8 cellular contexts compared by ENCODE assay signal in genomic region chr10:114879541-114880158, GRCh38. TPM values are rescaled to one million over a fixed set of nuclear protein-coding genes. Genes with fewer than 3 reads are reported as not detected.
A peak's percentile ranks its signal among the peaks of the same experiment; 100 is the strongest.
DNase-seq lines count a peak whose midpoint lies in the region; ATAC-seq and TF ChIP-seq lines count a peak whose summit lies in the region.

No MANE protein-coding gene starts in this region.

- CTCF ChIA-PET in PC-9 (lab: Charles Lee): no interaction called here

- DNase-seq in AG09309 (ENCODE audit: low read depth) (no peak), PC-9 (no peak), amniotic epithelial cell (ENCODE audit: low read depth) (peak; percentile 33), lung (ENCODE audit: low spot score) (no peak), midbrain (lab: John Stamatoyannopoulos, UW) (no peak), NCI-H1436 (lab: John Stamatoyannopoulos, UW) (no peak)

- H3K27ac ChIP-seq in PC-9: no peak overlapping the region
- H3K27ac ChIP-seq in lung (ENCODE audit: low read depth in 1 of 2, low read length in 1 of 2): no peak overlapping the region

- H3F3A ChIP-seq in PC-9 (ENCODE audit: insufficient read depth, low read depth): no peaks in the 10 kb centered on the region

- H3K4me3 ChIP-seq in AG09309 (ENCODE audit: control insufficient read depth, low read depth, low read length) (no peak overlapping the region), PC-9 (no peak overlapping the region), lung (no peak overlapping the region)

- intact Hi-C loops in PC-9 (cut with micrococcal nuclease; ENCODE audit: unreplicated experiment): loop anchor here (5.0 to 10.0 kb wide), 2 partner anchors 327 to 695 kb away; no protein-coding TSS in a partner anchor

- no TSS peak for BruUV-seq in PC-9 (replicated peaks; lab: Mats Ljungman, UMichigan)

- H3K9me2 ChIP-seq in PC-9 (ENCODE audit: insufficient read depth): no peaks in the 10 kb centered on the region

- TF ChIP-seq CTCF in AG09309 (IDR thresholded peaks at IDR 0.05; ENCODE audit: control insufficient read depth, insufficient read depth, low read depth, low read length, missing control alignments): peak; percentile 71
- peak; percentile 53 for TF ChIP-seq CTCF in PC-9 (conservative IDR thresholded peaks at IDR 0.05)
- peak; percentile 13 for TF ChIP-seq CTCF in lung (IDR thresholded peaks at IDR 0.05; ENCODE audit: control extremely low read depth, extremely low read depth)

- POLR2A ChIA-PET in PC-9 (lab: Charles Lee; ENCODE audit: unreplicated experiment): no interaction called here

- no peak overlapping the region for H2AFZ ChIP-seq in PC-9

- H3K79me2 ChIP-seq in PC-9 (ENCODE audit: low read depth): no peaks in the 10 kb centered on the region

- no peaks in the 10 kb centered on the region for H3K4me1 ChIP-seq in PC-9 (replicated peaks; ENCODE audit: insufficient read depth)
- peaks cover 0 to 1% of the 10 kb centered on the region in 2 donors for H3K4me1 ChIP-seq in lung (ENCODE audit: control insufficient read depth in 2 of 2, insufficient read depth in 2 of 2, low read length in 2 of 2)

- no peaks in the 10 kb centered on the region for H4K20me1 ChIP-seq in PC-9 (ENCODE audit: insufficient read depth)

- peak; percentile 74 for ATAC-seq in GM18511 (IDR thresholded peaks at IDR 0.05; ENCODE audit: unreplicated experiment)
- ATAC-seq in HG02938 (IDR thresholded peaks at IDR 0.05; ENCODE audit: unreplicated experiment): peak; percentile 63
- ATAC-seq in lung (ENCODE audit: insufficient read depth, low FRiP score): no peak

- no peaks in the 10 kb centered on the region for H3K27me3 ChIP-seq in PC-9 (ENCODE audit: insufficient read depth, low read depth)
- no peaks in the 10 kb centered on the region for H3K27me3 ChIP-seq in lung (ENCODE audit: control insufficient read depth, insufficient read depth)

- H3K4me2 ChIP-seq in PC-9: 0 out of 2 replicates have a peak overlapping the region, but pooled peaks have one; percentile 34

- H3K9me3 ChIP-seq in PC-9 (ENCODE audit: insufficient read depth, low read depth) (no peaks in the 10 kb centered on the region), lung (ENCODE audit: control insufficient read depth in 2 of 2, insufficient read depth in 1 of 2, low read length in 1 of 2) (no peaks in the 10 kb centered on the region)

- no peaks in the 10 kb centered on the region for H3K36me3 ChIP-seq in PC-9 (ENCODE audit: low read depth)
- no peaks in the 10 kb centered on the region for H3K36me3 ChIP-seq in lung (ENCODE audit: control insufficient read depth in 2 of 2, insufficient read depth in 2 of 2, low read length in 2 of 2)

- 20 to 27% methylated on average over 13 of the region's 13 CpGs for WGBS in lung, 2 donors

RNA-seq across cellular contexts. Expression of gene FHIP2A, which starts 58.1 kb away (rescaled TPM):
- total RNA-seq in PC-9 (2021): 16.0 and 18.3 TPM in 2 replicates
- 10 to 100 TPM; 27.4 to 44.7 TPM for total RNA-seq in lung
- polyA plus RNA-seq in lung: 1 to 10 TPM; 7.9 to 8.2 TPM

RNA-seq across cellular contexts. Expression of gene TRUB1, which starts 58.3 kb away (rescaled TPM):
- 11.5 and 14.2 TPM in 2 replicates for total RNA-seq in PC-9 (2021)
- total RNA-seq in lung: 10 to 100 TPM; 15.1 to 27.0 TPM
- 1 to 10 TPM; 4.9 to 6.3 TPM for polyA plus RNA-seq in lung

Comparison
In these comparisons a context has a peak if more than half of its experiments do, and no peak if none do; other contexts are left out.
1. CTCF ChIP-seq: peak in every context shown above with its lines; median percentile 71 in AG09309; 53 in PC-9; 13 in lung.